ENCODE assay signal across 1 cellular context in the genomic region with DNA sequence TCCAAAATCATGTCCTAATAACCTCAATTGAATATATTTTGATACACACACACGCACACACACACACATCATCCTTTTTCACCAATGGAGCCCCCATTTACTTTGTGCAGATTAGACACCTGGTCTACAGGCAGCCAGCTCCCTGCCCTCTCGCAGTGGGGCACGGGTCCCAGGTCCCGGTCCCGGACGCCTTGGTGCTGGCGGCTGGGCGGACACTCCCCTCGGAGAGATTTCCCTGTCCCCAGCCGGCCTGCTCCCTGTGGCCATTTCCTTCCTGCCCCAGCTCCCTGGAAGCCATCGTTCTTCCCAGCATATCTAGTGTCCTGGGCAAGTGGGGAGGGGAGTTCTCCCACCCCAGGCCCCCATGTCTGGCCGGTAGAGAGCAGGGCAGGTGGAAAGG.
TF ChIP-seq lines count a peak whose summit lies in the region.

No MANE protein-coding gene starts in this region.

TF ChIP-seq in A549, 52 proteins besides CTCF, POLR2A, EP300 and RAD21 (continued from another document):
- TF ChIP-seq, protein P1, sequence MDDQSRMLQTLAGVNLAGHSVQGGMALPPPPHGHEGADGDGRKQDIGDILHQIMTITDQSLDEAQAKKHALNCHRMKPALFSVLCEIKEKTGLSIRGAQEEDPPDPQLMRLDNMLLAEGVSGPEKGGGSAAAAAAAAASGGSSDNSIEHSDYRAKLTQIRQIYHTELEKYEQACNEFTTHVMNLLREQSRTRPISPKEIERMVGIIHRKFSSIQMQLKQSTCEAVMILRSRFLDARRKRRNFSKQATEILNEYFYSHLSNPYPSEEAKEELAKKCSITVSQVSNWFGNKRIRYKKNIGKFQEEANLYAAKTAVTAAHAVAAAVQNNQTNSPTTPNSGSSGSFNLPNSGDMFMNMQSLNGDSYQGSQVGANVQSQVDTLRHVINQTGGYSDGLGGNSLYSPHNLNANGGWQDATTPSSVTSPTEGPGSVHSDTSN (IDR thresholded peaks at IDR 0.05) = no peak
- TF ChIP-seq FOSL2 (IDR thresholded peaks at IDR 0.05) = no peak
- TF ChIP-seq FOSL2 (CRISPR knock-in tag; IDR thresholded peaks at IDR 0.05) = no peak
- TF ChIP-seq, protein P2, sequence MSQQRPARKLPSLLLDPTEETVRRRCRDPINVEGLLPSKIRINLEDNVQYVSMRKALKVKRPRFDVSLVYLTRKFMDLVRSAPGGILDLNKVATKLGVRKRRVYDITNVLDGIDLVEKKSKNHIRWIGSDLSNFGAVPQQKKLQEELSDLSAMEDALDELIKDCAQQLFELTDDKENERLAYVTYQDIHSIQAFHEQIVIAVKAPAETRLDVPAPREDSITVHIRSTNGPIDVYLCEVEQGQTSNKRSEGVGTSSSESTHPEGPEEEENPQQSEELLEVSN (IDR thresholded peaks at IDR 0.05; ENCODE audit: borderline replicate concordance, low read depth) = no peak
- TF ChIP-seq ESRRA (IDR thresholded peaks at IDR 0.05; ENCODE audit: borderline replicate concordance, low read length) = no peak
- no peak for TF ChIP-seq ZSCAN20 (CRISPR knock-in tag; IDR thresholded peaks at IDR 0.05)
- no peak for TF ChIP-seq GATA3 (IDR thresholded peaks at IDR 0.05; ENCODE audit: borderline replicate concordance)
- no peak for TF ChIP-seq TFCP2L1 (CRISPR knock-in tag; IDR thresholded peaks at IDR 0.05)
- no peak for TF ChIP-seq SREBF2 (IDR thresholded peaks at IDR 0.05)
- TF ChIP-seq NPAS2 (CRISPR knock-in tag; IDR thresholded peaks at IDR 0.05; ENCODE audit: borderline replicate concordance) = no peak
- no peak for TF ChIP-seq NR3C1 (IDR thresholded peaks at IDR 0.05)
- TF ChIP-seq CHD2 (IDR thresholded peaks at IDR 0.05; ENCODE audit: low read length, partially characterized antibody) = no peak
